ENCODE assay signal across 8 cellular contexts in genomic region chr12:57242691-57243454, GRCh38. TPM values are rescaled to one million over a fixed set of nuclear protein-coding genes. Genes with fewer than 3 reads are reported as not detected.
DNase-seq lines count a peak whose midpoint lies in the region; ATAC-seq, FAIRE-seq and TF ChIP-seq lines count a peak whose summit lies in the region.

No MANE protein-coding gene starts in this region.

- no peak overlapping the region for H3K4me3 ChIP-seq in adipocyte (ENCODE audit: low read length)
- peak overlapping the region; percentile 71 for H3K4me3 ChIP-seq in hepatocyte
- H3K4me3 ChIP-seq in smooth muscle cell = peak overlapping the region; percentile 57

- peak overlapping the region; percentile 53 for H3K27ac ChIP-seq in C4-2B
- H3K27ac ChIP-seq in hepatocyte = no peak overlapping the region
- H3K27ac ChIP-seq in smooth muscle cell (ENCODE audit: low read depth) = no peak overlapping the region

- no peaks in the 10 kb centered on the region for H3F3A ChIP-seq in smooth muscle cell (ENCODE audit: low read depth)

- DNase-seq in M059J (ENCODE audit: low read depth) = peak; percentile 46
- DNase-seq in SK-N-DZ (ENCODE audit: low spot score) = peak; percentile 90
- peak; percentile 80 for DNase-seq in adipocyte (ENCODE audit: low read depth)
- peak; percentile 82 for DNase-seq in hepatocyte (ENCODE audit: low spot score)
- peak; percentile 30 for DNase-seq in smooth muscle cell (lab: John Stamatoyannopoulos, UW; ENCODE audit: unreplicated experiment)
- DNase-seq in urothelium cell line (ENCODE audit: low spot score) = no peak

- peak overlapping the region; percentile 44 for H2AFZ ChIP-seq in hepatocyte
- H2AFZ ChIP-seq in smooth muscle cell (ENCODE audit: low read depth) = no peak overlapping the region

- H3K9me2 ChIP-seq in hepatocyte (replicated peaks; ENCODE audit: insufficient read depth) = no peaks in the 10 kb centered on the region

- H3K27me3 ChIP-seq in adipocyte (replicated peaks; ENCODE audit: control insufficient read depth, insufficient read depth, low read length) (peaks cover 4% of the 10 kb centered on the region), hepatocyte (peaks cover 50% of the 10 kb centered on the region), smooth muscle cell (ENCODE audit: low read depth) (peaks cover 18% of the 10 kb centered on the region)

- WGBS in hepatocyte (ENCODE audit: low lambda C conversion rate, missing lambda C conversion rate) = 2% methylated on average over 36 of the region's 45 CpGs
- 3% methylated on average over 40 of the region's 45 CpGs for WGBS in smooth muscle cell (ENCODE audit: low lambda C conversion rate)

- no peak for FAIRE-seq in urothelium cell line (lab: Jason Lieb, UNC)

- H3K79me2 ChIP-seq in hepatocyte (no peaks in the 10 kb centered on the region), smooth muscle cell (ENCODE audit: low read depth) (no peaks in the 10 kb centered on the region)

- no peaks in the 10 kb centered on the region for H3K9me3 ChIP-seq in adipocyte (ENCODE audit: control insufficient read depth, low read length)
- H3K9me3 ChIP-seq in hepatocyte (ENCODE audit: low read depth) = no peaks in the 10 kb centered on the region
- no peaks in the 10 kb centered on the region for H3K9me3 ChIP-seq in smooth muscle cell (replicated peaks; ENCODE audit: low read depth)

- ATAC-seq in GM19351 (IDR thresholded peaks at IDR 0.05; ENCODE audit: unreplicated experiment) = peak; percentile 37

- H3K4me2 ChIP-seq in hepatocyte = peak overlapping the region; percentile 100
- H3K4me2 ChIP-seq in smooth muscle cell = peak overlapping the region; percentile 99

- H3K36me3 ChIP-seq in adipocyte (ENCODE audit: control insufficient read depth, insufficient read depth, low read length, severe bottlenecking) (no peaks in the 10 kb centered on the region), hepatocyte (replicated peaks; ENCODE audit: insufficient read depth, low read depth) (no peaks in the 10 kb centered on the region), smooth muscle cell (ENCODE audit: low read depth) (no peaks in the 10 kb centered on the region)

- TF ChIP-seq CTCF in C4-2B (conservative IDR thresholded peaks at IDR 0.05) (no peak; the same call in 1 of the 2 replicates), hepatocyte (IDR thresholded peaks at IDR 0.05; ENCODE audit: poor library complexity) (peak; percentile 82), smooth muscle cell (IDR thresholded peaks at IDR 0.05; ENCODE audit: borderline replicate concordance, insufficient read depth, poor library complexity, severe bottlenecking) (peak; percentile 74)

- H3K9ac ChIP-seq in adipocyte (ENCODE audit: low read length) = no peak overlapping the region
- peak overlapping the region; percentile 1 for H3K9ac ChIP-seq in smooth muscle cell (ENCODE audit: low read depth)

- H3K4me1 ChIP-seq in adipocyte (ENCODE audit: control insufficient read depth, insufficient read depth, low read length) (peaks cover 35% of the 10 kb centered on the region), hepatocyte (ENCODE audit: insufficient read depth) (peaks cover 56% of the 10 kb centered on the region), smooth muscle cell (ENCODE audit: low read depth) (peaks cover 29% of the 10 kb centered on the region)

- H4K20me1 ChIP-seq in hepatocyte (ENCODE audit: insufficient read depth, poor library complexity, severe bottlenecking) (peaks cover 5% of the 10 kb centered on the region), smooth muscle cell (ENCODE audit: low read depth) (peaks cover 35% of the 10 kb centered on the region)

RNA-seq across cellular contexts. Expression of gene STAC3, which starts 8.1 kb away (rescaled TPM):
- total RNA-seq in M059J (2014; rRNA removed; shearing (Covaris generic)) = 0.10 TPM in 1 of 2 replicates, not detected in the other
- polyA plus RNA-seq in SK-N-DZ (2014; cell fraction: cytosol; rRNA removed) = 0.37 and 1.2 TPM in 2 replicates
- 8.8 and 10.9 TPM in 2 replicates for polyA plus RNA-seq in SK-N-DZ (2014; cell fraction: nucleus; rRNA removed)
- 0.23 and 1.1 TPM in 2 replicates for total RNA-seq in hepatocyte
- 0.49 and 0.83 TPM in 2 replicates for polyA plus RNA-seq in hepatocyte
- total RNA-seq in smooth muscle cell = 1.4 TPM in 1 of 2 replicates, not detected in the other
- not detected in 2 replicates for polyA plus RNA-seq in smooth muscle cell

RNA-seq across cellular contexts. Expression of gene SHMT2, which starts 13.4 kb away (rescaled TPM):
- 113 and 139 TPM in 2 replicates for total RNA-seq in M059J (2014; rRNA removed; shearing (Covaris generic))
- 426 and 435 TPM in 2 replicates for polyA plus RNA-seq in SK-N-DZ (2014; cell fraction: cytosol; rRNA removed)
- polyA plus RNA-seq in SK-N-DZ (2014; cell fraction: nucleus; rRNA removed) = 221 and 320 TPM in 2 replicates
- total RNA-seq in hepatocyte = 168 and 193 TPM in 2 replicates
- polyA plus RNA-seq in hepatocyte = 85.3 and 126 TPM in 2 replicates
- total RNA-seq in smooth muscle cell = 82.1 and 117 TPM in 2 replicates
- 107 TPM in 2 replicates for polyA plus RNA-seq in smooth muscle cell

RNA-seq across cellular contexts. Expression of gene NXPH4, which starts 26.3 kb away (rescaled TPM):
- total RNA-seq in M059J (2014; rRNA removed; shearing (Covaris generic)) = 3.1 and 6.8 TPM in 2 replicates
- polyA plus RNA-seq in SK-N-DZ (2014; cell fraction: cytosol; rRNA removed) = 2.2 and 2.4 TPM in 2 replicates
- polyA plus RNA-seq in SK-N-DZ (2014; cell fraction: nucleus; rRNA removed) = 0.12 and 2.3 TPM in 2 replicates
- total RNA-seq in hepatocyte (0.52 and 1.1 TPM in 2 replicates), smooth muscle cell (1.6 and 3.9 TPM in 2 replicates)
- polyA plus RNA-seq in hepatocyte (2.7 and 3.3 TPM in 2 replicates), smooth muscle cell (8.5 and 10.7 TPM in 2 replicates)
